Comparison of ENCODE assay signal across 16 cellular contexts in the genomic region with DNA sequence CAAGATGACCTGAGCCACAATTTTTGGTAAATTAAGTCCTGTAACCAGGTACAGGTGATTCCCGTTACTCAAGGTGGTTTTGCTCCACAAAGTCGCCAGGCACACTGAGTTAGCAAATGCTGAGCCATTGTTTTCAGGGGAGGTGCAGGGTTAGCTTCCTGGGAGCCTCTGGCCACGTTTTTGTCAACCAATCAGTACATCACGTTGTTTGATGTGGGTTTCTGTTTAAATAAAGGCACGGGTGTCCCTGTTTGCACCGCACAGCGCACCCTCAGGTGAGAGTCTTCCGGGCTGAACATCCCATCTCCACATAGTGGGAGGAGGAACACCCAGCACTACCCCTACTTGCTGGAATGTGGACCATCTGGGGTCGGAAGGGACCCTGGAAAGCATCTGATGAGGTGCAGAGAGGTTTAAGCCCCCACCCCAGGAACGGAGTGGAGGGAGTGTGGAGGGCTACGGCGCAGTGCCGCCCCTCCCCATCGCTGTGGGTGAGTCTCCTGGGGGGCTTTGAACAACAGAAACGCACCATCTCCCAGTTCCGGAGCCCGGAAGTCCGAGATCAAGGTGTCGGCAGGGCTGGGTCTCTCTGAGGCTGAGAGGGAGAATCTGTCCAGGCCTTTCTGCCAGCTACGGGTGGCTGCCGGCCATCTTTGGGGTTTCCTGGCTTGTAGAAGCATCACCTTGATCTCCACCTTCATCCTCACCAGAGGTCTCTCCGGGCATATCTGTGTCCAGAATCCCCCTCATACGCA.
"Had no signal": no experiment of that assay in that cellular context is flagged by ENCODE, and none has a peak within 500 bp of the region (broad histone marks: within the 10 kb centered on the region; RNA-seq: fewer than 3 reads in every experiment).

No MANE protein-coding gene starts in this region.

- H3K27ac Mint-ChIP-seq: activated naive CD8-positive, alpha-beta T cell; activated T-helper 1 cell treated with anti-CD3 and anti-CD28 coated beads, Interleukin-12 subunit alpha, Interleukin-12 subunit beta, Interleukin-2, Interleukin-4 antibody, amounts not matched to agents 30 ng/mL and 10 ng/mL and 1 ng/mL, durations not matched to agents 14 hours and 24 hours and 36 hours had no signal

- H3K9me3 Mint-ChIP-seq: activated T-helper 1 cell treated with anti-CD3 and anti-CD28 coated beads, Interleukin-12 subunit alpha, Interleukin-12 subunit beta, Interleukin-2, Interleukin-4 antibody, amounts not matched to agents 30 ng/mL and 10 ng/mL and 1 ng/mL, durations not matched to agents 14 hours and 24 hours and 36 hours; central memory CD8-positive, alpha-beta T cell; naive B cell; stimulated activated memory B cell treated with anti-CD40 and anti-IgM and Interleukin-4, amounts not matched to agents 10 μg/mL and 1 μg/mL and 100 μg/mL, for 72 hours had no signal

- H3K4me3 Mint-ChIP-seq: activated naive CD8-positive, alpha-beta T cell; activated T-helper 1 cell treated with anti-CD3 and anti-CD28 coated beads, Interleukin-12 subunit alpha, Interleukin-12 subunit beta, Interleukin-2, Interleukin-4 antibody, amounts not matched to agents 30 ng/mL and 10 ng/mL and 1 ng/mL, durations not matched to agents 14 hours and 24 hours and 36 hours; central memory CD8-positive, alpha-beta T cell; stimulated activated memory B cell treated with anti-CD40 and anti-IgM and Interleukin-4, amounts not matched to agents 10 μg/mL and 1 μg/mL and 100 μg/mL, for 72 hours had no signal

- H3K36me3 Mint-ChIP-seq: naive B cell had no signal

- ATAC-seq: activated CD4-positive, CD25-positive, alpha-beta regulatory T cell treated with anti-CD3 and anti-CD28 coated beads, Interleukin-2, amount 50 U/mL, for 24 hours; heart left ventricle; left cardiac atrium; sciatic nerve; stimulated activated memory B cell treated with anti-CD40 and anti-IgM and Interleukin-4, amounts not matched to agents 10 μg/mL and 1 μg/mL and 100 μg/mL, for 72 hours had no signal

- DNase-seq: activated CD4-positive, alpha-beta T cell treated with anti-CD3 and anti-CD28 coated beads, Interleukin-2, amount 50 U/mL, for 1 hour; activated gamma-delta T cell treated with Interleukin-2 at 50 U/mL for 16 hours; adrenal gland; heart left ventricle; left cardiac atrium; naive B cell; occipital lobe; small intestine; stimulated activated CD4-positive, alpha-beta T cell treated with anti-CD3 and anti-CD28 coated beads, Interleukin-2, amount 100 ng/mL, for 24 hours; stomach had no signal

- H3K27me3 Mint-ChIP-seq: activated naive CD8-positive, alpha-beta T cell; central memory CD8-positive, alpha-beta T cell; naive B cell; stimulated activated memory B cell treated with anti-CD40 and anti-IgM and Interleukin-4, amounts not matched to agents 10 μg/mL and 1 μg/mL and 100 μg/mL, for 72 hours had no signal
